ENCODE assay signal across 1 cellular context in the genomic region with DNA sequence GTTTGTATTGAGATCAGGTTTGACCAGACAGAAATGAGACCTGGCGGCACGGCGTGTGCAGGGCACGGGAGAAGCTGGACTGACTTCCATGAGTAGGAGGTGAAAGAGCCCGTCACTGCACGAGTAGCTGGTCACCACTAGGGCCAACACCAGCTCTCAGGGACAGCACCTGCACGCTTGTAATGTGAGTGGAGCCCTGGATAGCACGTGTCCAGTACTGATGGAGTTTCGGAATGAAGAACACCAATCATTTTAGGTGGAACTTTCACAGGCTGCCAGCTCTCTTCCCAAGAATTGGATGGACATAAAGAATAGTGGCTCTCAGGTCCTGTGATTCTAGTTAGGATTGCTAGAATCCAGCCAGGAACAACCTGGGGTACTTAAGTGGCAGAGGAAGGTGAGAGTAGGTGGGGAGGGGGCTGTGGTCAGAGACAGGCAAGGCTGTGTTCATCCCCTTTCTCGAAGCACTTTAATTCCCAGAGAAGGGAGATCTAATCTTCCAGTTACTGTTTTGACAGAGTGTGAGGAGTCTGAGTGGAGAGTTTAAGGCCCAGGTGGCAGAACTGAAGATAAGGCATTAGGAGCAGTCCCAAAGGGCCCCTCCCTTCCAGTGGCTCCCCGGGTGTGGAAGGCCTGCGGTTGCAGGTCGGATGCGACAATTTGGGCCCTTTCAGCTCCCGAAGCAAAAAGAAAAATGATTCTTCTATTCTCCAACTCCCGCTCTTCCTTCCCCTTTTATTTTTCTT.
TF ChIP-seq lines count a peak whose summit lies in the region.

No MANE protein-coding gene starts in this region.

TF ChIP-seq in SK-N-SH treated with all-trans-retinoic acid at 6 μM for 48 hours, 23 proteins besides CTCF, POLR2A, EP300 and RAD21 (continued from another document):
- TF ChIP-seq, protein P1, sequence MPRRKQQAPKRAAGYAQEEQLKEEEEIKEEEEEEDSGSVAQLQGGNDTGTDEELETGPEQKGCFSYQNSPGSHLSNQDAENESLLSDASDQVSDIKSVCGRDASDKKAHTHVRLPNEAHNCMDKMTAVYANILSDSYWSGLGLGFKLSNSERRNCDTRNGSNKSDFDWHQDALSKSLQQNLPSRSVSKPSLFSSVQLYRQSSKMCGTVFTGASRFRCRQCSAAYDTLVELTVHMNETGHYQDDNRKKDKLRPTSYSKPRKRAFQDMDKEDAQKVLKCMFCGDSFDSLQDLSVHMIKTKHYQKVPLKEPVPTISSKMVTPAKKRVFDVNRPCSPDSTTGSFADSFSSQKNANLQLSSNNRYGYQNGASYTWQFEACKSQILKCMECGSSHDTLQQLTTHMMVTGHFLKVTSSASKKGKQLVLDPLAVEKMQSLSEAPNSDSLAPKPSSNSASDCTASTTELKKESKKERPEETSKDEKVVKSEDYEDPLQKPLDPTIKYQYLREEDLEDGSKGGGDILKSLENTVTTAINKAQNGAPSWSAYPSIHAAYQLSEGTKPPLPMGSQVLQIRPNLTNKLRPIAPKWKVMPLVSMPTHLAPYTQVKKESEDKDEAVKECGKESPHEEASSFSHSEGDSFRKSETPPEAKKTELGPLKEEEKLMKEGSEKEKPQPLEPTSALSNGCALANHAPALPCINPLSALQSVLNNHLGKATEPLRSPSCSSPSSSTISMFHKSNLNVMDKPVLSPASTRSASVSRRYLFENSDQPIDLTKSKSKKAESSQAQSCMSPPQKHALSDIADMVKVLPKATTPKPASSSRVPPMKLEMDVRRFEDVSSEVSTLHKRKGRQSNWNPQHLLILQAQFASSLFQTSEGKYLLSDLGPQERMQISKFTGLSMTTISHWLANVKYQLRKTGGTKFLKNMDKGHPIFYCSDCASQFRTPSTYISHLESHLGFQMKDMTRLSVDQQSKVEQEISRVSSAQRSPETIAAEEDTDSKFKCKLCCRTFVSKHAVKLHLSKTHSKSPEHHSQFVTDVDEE (CRISPR knock-in tag; IDR thresholded peaks at IDR 0.05), result no peak
- TF ChIP-seq PPARA (CRISPR knock-in tag; IDR thresholded peaks at IDR 0.05; ENCODE audit: borderline replicate concordance), result no peak
- TF ChIP-seq, protein P2, sequence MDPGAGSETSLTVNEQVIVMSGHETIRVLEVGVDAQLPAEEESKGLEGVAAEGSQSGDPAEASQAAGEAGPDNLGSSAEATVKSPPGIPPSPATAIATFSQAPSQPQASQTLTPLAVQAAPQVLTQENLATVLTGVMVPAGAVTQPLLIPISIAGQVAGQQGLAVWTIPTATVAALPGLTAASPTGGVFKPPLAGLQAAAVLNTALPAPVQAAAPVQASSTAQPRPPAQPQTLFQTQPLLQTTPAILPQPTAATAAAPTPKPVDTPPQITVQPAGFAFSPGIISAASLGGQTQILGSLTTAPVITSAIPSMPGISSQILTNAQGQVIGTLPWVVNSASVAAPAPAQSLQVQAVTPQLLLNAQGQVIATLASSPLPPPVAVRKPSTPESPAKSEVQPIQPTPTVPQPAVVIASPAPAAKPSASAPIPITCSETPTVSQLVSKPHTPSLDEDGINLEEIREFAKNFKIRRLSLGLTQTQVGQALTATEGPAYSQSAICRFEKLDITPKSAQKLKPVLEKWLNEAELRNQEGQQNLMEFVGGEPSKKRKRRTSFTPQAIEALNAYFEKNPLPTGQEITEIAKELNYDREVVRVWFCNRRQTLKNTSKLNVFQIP (CRISPR knock-in tag; IDR thresholded peaks at IDR 0.05; ENCODE audit: borderline replicate concordance, low read depth), result no peak
- TF ChIP-seq, protein P3, sequence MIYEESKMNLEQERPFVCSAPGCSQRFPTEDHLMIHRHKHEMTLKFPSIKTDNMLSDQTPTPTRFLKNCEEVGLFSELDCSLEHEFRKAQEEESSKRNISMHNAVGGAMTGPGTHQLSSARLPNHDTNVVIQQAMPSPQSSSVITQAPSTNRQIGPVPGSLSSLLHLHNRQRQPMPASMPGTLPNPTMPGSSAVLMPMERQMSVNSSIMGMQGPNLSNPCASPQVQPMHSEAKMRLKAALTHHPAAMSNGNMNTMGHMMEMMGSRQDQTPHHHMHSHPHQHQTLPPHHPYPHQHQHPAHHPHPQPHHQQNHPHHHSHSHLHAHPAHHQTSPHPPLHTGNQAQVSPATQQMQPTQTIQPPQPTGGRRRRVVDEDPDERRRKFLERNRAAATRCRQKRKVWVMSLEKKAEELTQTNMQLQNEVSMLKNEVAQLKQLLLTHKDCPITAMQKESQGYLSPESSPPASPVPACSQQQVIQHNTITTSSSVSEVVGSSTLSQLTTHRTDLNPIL (CRISPR knock-in tag; IDR thresholded peaks at IDR 0.05; ENCODE audit: low read depth), result no peak
- TF ChIP-seq ZNF565 (CRISPR knock-in tag; conservative IDR thresholded peaks at IDR 0.05; ENCODE audit: low read depth), result no peak
- no peak for TF ChIP-seq CSDC2 (CRISPR knock-in tag; IDR thresholded peaks at IDR 0.05)
- no peak for TF ChIP-seq ESRRG (CRISPR knock-in tag; IDR thresholded peaks at IDR 0.05)
- TF ChIP-seq, protein P4, sequence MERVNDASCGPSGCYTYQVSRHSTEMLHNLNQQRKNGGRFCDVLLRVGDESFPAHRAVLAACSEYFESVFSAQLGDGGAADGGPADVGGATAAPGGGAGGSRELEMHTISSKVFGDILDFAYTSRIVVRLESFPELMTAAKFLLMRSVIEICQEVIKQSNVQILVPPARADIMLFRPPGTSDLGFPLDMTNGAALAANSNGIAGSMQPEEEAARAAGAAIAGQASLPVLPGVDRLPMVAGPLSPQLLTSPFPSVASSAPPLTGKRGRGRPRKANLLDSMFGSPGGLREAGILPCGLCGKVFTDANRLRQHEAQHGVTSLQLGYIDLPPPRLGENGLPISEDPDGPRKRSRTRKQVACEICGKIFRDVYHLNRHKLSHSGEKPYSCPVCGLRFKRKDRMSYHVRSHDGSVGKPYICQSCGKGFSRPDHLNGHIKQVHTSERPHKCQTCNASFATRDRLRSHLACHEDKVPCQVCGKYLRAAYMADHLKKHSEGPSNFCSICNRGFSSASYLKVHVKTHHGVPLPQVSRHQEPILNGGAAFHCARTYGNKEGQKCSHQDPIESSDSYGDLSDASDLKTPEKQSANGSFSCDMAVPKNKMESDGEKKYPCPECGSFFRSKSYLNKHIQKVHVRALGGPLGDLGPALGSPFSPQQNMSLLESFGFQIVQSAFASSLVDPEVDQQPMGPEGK (CRISPR knock-in tag; IDR thresholded peaks at IDR 0.05; ENCODE audit: borderline replicate concordance), result no peak
